25 cellular contexts compared by ENCODE assay signal in the genomic region with DNA sequence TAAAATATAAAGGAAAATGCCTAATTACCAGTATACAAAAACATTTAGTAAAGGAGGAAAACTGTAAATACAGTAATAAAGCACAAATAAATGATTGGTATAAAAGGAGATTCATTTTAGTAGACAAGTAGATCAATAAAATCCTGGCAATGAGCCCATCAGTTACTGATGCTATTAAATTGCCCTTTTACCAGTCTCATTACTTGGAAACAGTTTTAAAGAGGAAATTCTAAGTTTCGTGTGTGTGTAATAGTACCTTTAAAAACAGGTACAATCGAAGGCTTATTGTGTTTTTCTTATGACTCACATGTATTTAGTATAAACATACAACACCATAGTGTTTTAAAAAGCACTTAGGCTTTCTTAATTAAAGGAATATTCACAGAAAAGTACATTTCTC. TPM values are rescaled to one million over a fixed set of nuclear protein-coding genes. Genes with fewer than 3 reads are reported as not detected.
DNase-seq lines count a peak whose midpoint lies in the region; ATAC-seq and TF ChIP-seq lines count a peak whose summit lies in the region.
"Had no signal": no experiment of that assay in that cellular context is flagged by ENCODE, and none has a peak within 500 bp of the region (broad histone marks: within the 10 kb centered on the region; RNA-seq: fewer than 3 reads in every experiment).

No MANE protein-coding gene starts in this region.

- intact Hi-C loops in mammary epithelial cell (cut with micrococcal nuclease): no loop called here
- intact Hi-C loops in MCF 10A (cut with micrococcal nuclease): no loop called here

- 5% methylated on average over 2 of the region's 2 CpGs for WGBS in mammary epithelial cell (ENCODE audit: low coverage, missing lambda C conversion rate)
- 69% methylated on average over 2 of the region's 2 CpGs for WGBS in smooth muscle cell (ENCODE audit: low lambda C conversion rate)

- H3K36me3 Mint-ChIP-seq in MCF 10A (ENCODE audit: insufficient read depth, unreplicated experiment): no peaks in the 10 kb centered on the region
- no peaks in the 10 kb centered on the region for H3K36me3 Mint-ChIP-seq in activated T-cell treated with anti-CD3 and anti-CD28 coated beads, Interleukin-2, amount 50 U/mL, for 4 hours (ENCODE audit: insufficient read depth)
- H3K36me3 Mint-ChIP-seq: CD8-positive, alpha-beta T cell had no signal

- H3K27me3 Mint-ChIP-seq in MCF 10A (ENCODE audit: insufficient read depth, unreplicated experiment): peaks cover 11% of the 10 kb centered on the region
- H3K27me3 Mint-ChIP-seq in activated T-cell treated with anti-CD3 and anti-CD28 coated beads, Interleukin-2, amount 50 U/mL, for 4 hours (ENCODE audit: low read depth): no peaks in the 10 kb centered on the region
- H3K27me3 Mint-ChIP-seq: IgD-negative memory B cell, T-helper 17 cell had no signal

- H4K20me1 ChIP-seq in mammary epithelial cell (ENCODE audit: insufficient read depth, low read length): no peaks in the 10 kb centered on the region
- H4K20me1 ChIP-seq in smooth muscle cell (ENCODE audit: low read depth): no peaks in the 10 kb centered on the region

- H3K9me3 ChIP-seq in mammary epithelial cell (replicated peaks; ENCODE audit: insufficient read depth, low read length) (no peaks in the 10 kb centered on the region), smooth muscle cell (replicated peaks; ENCODE audit: low read depth) (no peaks in the 10 kb centered on the region)
- H3K9me3 ChIP-seq: MG63, SJCRH30 had no signal

- no peak for TF ChIP-seq CTCF in mammary epithelial cell (conservative IDR thresholded peaks at IDR 0.05 in 1 of 2, IDR thresholded peaks at IDR 0.05 in 1 of 2; ENCODE audit: extremely low read depth in 1 of 2, insufficient read depth in 1 of 2, low read depth in 1 of 2, low read length in 2 of 2)
- TF ChIP-seq CTCF in MCF 10A (IDR thresholded peaks at IDR 0.05; ENCODE audit: unreplicated experiment): no peak
- no peak for TF ChIP-seq CTCF in smooth muscle cell (IDR thresholded peaks at IDR 0.05; ENCODE audit: borderline replicate concordance, insufficient read depth, poor library complexity, severe bottlenecking)

- H2AFZ ChIP-seq in mammary epithelial cell (ENCODE audit: low read depth, low read length) (no peak overlapping the region), smooth muscle cell (ENCODE audit: low read depth) (no peak overlapping the region)
- H2AFZ ChIP-seq: PC-9 had no signal

- in situ Hi-C loops in mammary epithelial cell (cut with MboI; ENCODE audit: low sequenced_read_pairs in 2 of 2): loop anchor here in 1 of 2 donors (25.0 kb wide), 1 partner anchor 101 kb away; no protein-coding TSS in a partner anchor

- BruUV-seq in mammary epithelial cell (replicated peaks; lab: Mats Ljungman, UMichigan) (no TSS peak), MCF 10A (replicated peaks; lab: Mats Ljungman, UMichigan) (no TSS peak)

- H3K27ac ChIP-seq in mammary epithelial cell (ENCODE audit: insufficient read depth, low read depth, low read length) (no peak overlapping the region), smooth muscle cell (ENCODE audit: low read depth) (peak overlapping the region; percentile 93)
- H3K27ac ChIP-seq: C4-2B, PC-9, SJCRH30 had no signal

- H3K4me3 ChIP-seq in mammary epithelial cell (replicated peaks in 1 of 3; ENCODE audit: insufficient read depth in 1 of 3, low read depth in 2 of 3, low read length in 3 of 3): no peak overlapping the region
- H3K4me3 ChIP-seq in smooth muscle cell: no peak overlapping the region
- H3K4me3 ChIP-seq: MG63, PC-9, SJCRH30 had no signal

- dilution Hi-C loops in mammary epithelial cell (cut with HindIII; ENCODE audit: low sequenced_read_pairs): no loop called here

- H3K4me1 ChIP-seq in mammary epithelial cell (ENCODE audit: insufficient read depth, low read length) (no peaks in the 10 kb centered on the region), smooth muscle cell (ENCODE audit: low read depth) (no peaks in the 10 kb centered on the region)
- H3K4me1 ChIP-seq: SJCRH30 had no signal

- H3K9me3 Mint-ChIP-seq in MCF 10A (ENCODE audit: unreplicated experiment): no peaks in the 10 kb centered on the region
- peaks cover 3% of the 10 kb centered on the region for H3K9me3 Mint-ChIP-seq in activated T-cell treated with anti-CD3 and anti-CD28 coated beads, Interleukin-2, amount 50 U/mL, for 4 hours

- no peaks in the 10 kb centered on the region for H3K36me3 ChIP-seq in mammary epithelial cell (ENCODE audit: insufficient read depth, low read length)
- H3K36me3 ChIP-seq in smooth muscle cell (ENCODE audit: low read depth): no peaks in the 10 kb centered on the region
- H3K36me3 ChIP-seq: MG63, SJCRH30 had no signal

- H3K4me3 Mint-ChIP-seq in MCF 10A (ENCODE audit: unreplicated experiment): no peak overlapping the region
- H3K4me3 Mint-ChIP-seq in activated T-cell treated with anti-CD3 and anti-CD28 coated beads, Interleukin-2, amount 50 U/mL, for 4 hours: no peak overlapping the region
- H3K4me3 Mint-ChIP-seq: CD8-positive, alpha-beta T cell; IgD-negative memory B cell; T-helper 17 cell had no signal

- POLR2A ChIA-PET in MCF 10A (lab: Yijun Ruan, JAX): no interaction called here

- no peaks in the 10 kb centered on the region for H3F3A ChIP-seq in smooth muscle cell (ENCODE audit: low read depth)

- H3K27ac Mint-ChIP-seq in MCF 10A (ENCODE audit: low read depth, unreplicated experiment): no peak overlapping the region
- H3K27ac Mint-ChIP-seq: CD8-positive, alpha-beta T cell; IgD-negative memory B cell; T-helper 17 cell had no signal

- H3K9ac ChIP-seq in mammary epithelial cell (ENCODE audit: insufficient read depth, low read length) (no peak overlapping the region), smooth muscle cell (ENCODE audit: low read depth) (no peak overlapping the region)

- CTCF ChIA-PET in mammary epithelial cell (lab: Charles Lee; ENCODE audit: low non-redundant PET): no interaction called here
- CTCF ChIA-PET in MCF 10A (lab: Yijun Ruan, JAX): no interaction called here

- DNase-seq in mammary epithelial cell (peak; percentile 42), MCF 10A (ENCODE audit: unreplicated experiment) (no peak), M059J (ENCODE audit: low read depth) (peak; percentile 12), OCI-M1 (lab: John Stamatoyannopoulos, UW) (peak; percentile 10), smooth muscle cell (lab: John Stamatoyannopoulos, UW; ENCODE audit: unreplicated experiment) (no peak), D341Med (ENCODE audit: low spot score) (no peak)
- no peak for DNase-seq in activated T-cell treated with anti-CD3 and anti-CD28 coated beads, Interleukin-2, amount 50 U/mL, for 4 hours
- DNase-seq: CD8-positive, alpha-beta T cell; DMS153; DND-41; MG63; NCI-H1930; NCI-H2227 treated with DMSO at 0.1 percent for 48 hours; NCI-H526 treated with DMSO at 0.1 percent for 48 hours; PC-9; SJCRH30; T-helper 17 cell had no signal

- H3K4me2 ChIP-seq in mammary epithelial cell (ENCODE audit: insufficient read depth, low read depth, low read length) (no peak overlapping the region), smooth muscle cell (no peak overlapping the region)
- H3K4me2 ChIP-seq: PC-9 had no signal

- no peaks in the 10 kb centered on the region for H3K4me1 Mint-ChIP-seq in MCF 10A (ENCODE audit: insufficient read depth, unreplicated experiment)
- H3K4me1 Mint-ChIP-seq in activated T-cell treated with anti-CD3 and anti-CD28 coated beads, Interleukin-2, amount 50 U/mL, for 4 hours (ENCODE audit: low read depth): no peaks in the 10 kb centered on the region
- H3K4me1 Mint-ChIP-seq: IgD-negative memory B cell, T-helper 17 cell had no signal

- ATAC-seq in HG03378 (IDR thresholded peaks at IDR 0.05; ENCODE audit: unreplicated experiment): no peak
- ATAC-seq in activated T-cell treated with anti-CD3 and anti-CD28 coated beads, Interleukin-2, amount 50 U/mL, for 4 hours: no peak
- ATAC-seq: CD8-positive, alpha-beta T cell; Right ventricle myocardium inferior; SK-N-SH treated with all-trans-retinoic acid at 6 μM for 48 hours; T-helper 17 cell had no signal

- H3K27me3 ChIP-seq in mammary epithelial cell (ENCODE audit: insufficient read depth, low read length): peaks cover 2% of the 10 kb centered on the region
- H3K27me3 ChIP-seq in smooth muscle cell (ENCODE audit: low read depth): no peaks in the 10 kb centered on the region
- H3K27me3 ChIP-seq: MG63 had no signal

- H3K79me2 ChIP-seq in mammary epithelial cell (ENCODE audit: insufficient read depth, low read length) (no peaks in the 10 kb centered on the region), smooth muscle cell (ENCODE audit: low read depth) (no peaks in the 10 kb centered on the region)

RNA-seq across cellular contexts. Expression of a gene that starts 46.4 kb away (rescaled TPM):
- under 1 TPM in 1 of 2 donors, not detected in 1; under 0.01 TPM for total RNA-seq in mammary epithelial cell
- not detected for polyA plus RNA-seq in mammary epithelial cell
- not detected for polyA minus RNA-seq in mammary epithelial cell
- not detected in 2 replicates for total RNA-seq in MCF 10A (2022)
- 0.07 TPM in 1 of 2 replicates, not detected in the other for total RNA-seq in M059J (2014; rRNA removed; shearing (Covaris generic))
- total RNA-seq in smooth muscle cell: 1.2 and 2.0 TPM in 2 replicates
- polyA plus RNA-seq in smooth muscle cell: 0.18 and 0.27 TPM in 2 replicates
- total RNA-seq in activated T-cell treated with anti-CD3 and anti-CD28 coated beads, Interleukin-2, amount 50 U/mL, for 4 hours: not detected
- total RNA-seq: A673; CD8-positive, alpha-beta T cell; NCI-H460; PC-9; Right ventricle myocardium inferior; RPMI7951; SJCRH30; T-helper 17 cell had no signal
- polyA plus RNA-seq: IgD-negative memory B cell had no signal

Comparison
In these comparisons a context has a peak if more than half of its experiments do, and no peak if none do; other contexts are left out.
1. DNase-seq: peak in mammary epithelial cell (single experiment), M059J (single experiment) and OCI-M1 (single experiment); none in MCF 10A (single experiment), smooth muscle cell (single experiment), D341Med (single experiment) and activated T-cell treated with anti-CD3 and anti-CD28 coated beads, Interleukin-2, amount 50 U/mL, for 4 hours (single experiment).